ENCODE assay signal across 10 cellular contexts in genomic region chr10:84097787-84098353, GRCh38. TPM values are rescaled to one million over a fixed set of nuclear protein-coding genes. Genes with fewer than 3 reads are reported as not detected.
DNase-seq lines count a peak whose midpoint lies in the region; ATAC-seq and TF ChIP-seq lines count a peak whose summit lies in the region.
"Had no signal": no experiment of that assay in that cellular context is flagged by ENCODE, and none has a peak within 500 bp of the region (broad histone marks: within the 10 kb centered on the region; RNA-seq: fewer than 3 reads in every experiment).

No MANE protein-coding gene starts in this region.

- intact Hi-C loops in MCF 10A (cut with micrococcal nuclease) (loop anchor here (1.0 to 5.0 kb wide), 2 partner anchors 227 to 1301 kb away; no protein-coding TSS in a partner anchor), breast epithelium (cut with DNase I; ENCODE audit: low total_unique reads) (no loop called here)

- H3K36me3 ChIP-seq in breast epithelium (no peaks in the 10 kb centered on the region), tibial nerve (no peaks in the 10 kb centered on the region)

- H3K9me3 ChIP-seq in breast epithelium = no peaks in the 10 kb centered on the region
- H3K9me3 ChIP-seq in tibial nerve = no peaks in the 10 kb centered on the region

- H3K4me1 ChIP-seq in breast epithelium (no peaks in the 10 kb centered on the region), tibial nerve (peaks cover 0 to 10% (median 0%) of the 10 kb centered on the region in 4 donors)

- H3K27ac ChIP-seq in breast epithelium (no peak overlapping the region), tibial nerve (no peak overlapping the region)

- TF ChIP-seq POLR2A in breast epithelium (IDR thresholded peaks at IDR 0.05) (no peak), tibial nerve (IDR thresholded peaks at IDR 0.05) (no peak)

- H3K27me3 ChIP-seq in breast epithelium (no peaks in the 10 kb centered on the region), tibial nerve (no peaks in the 10 kb centered on the region)

- TF ChIP-seq CTCF in MCF 10A (IDR thresholded peaks at IDR 0.05; ENCODE audit: unreplicated experiment) = peak; percentile 59
- peak in 1 of 3 donors; percentile 18 for TF ChIP-seq CTCF in breast epithelium (IDR thresholded peaks at IDR 0.05)
- TF ChIP-seq CTCF in epithelial cell of proximal tubule (conservative IDR thresholded peaks at IDR 0.05; ENCODE audit: low read depth, low read length) = peak; percentile 67
- peak in 4 of 5 experiments; percentile 28 to 43 (median 29) for TF ChIP-seq CTCF in tibial nerve (IDR thresholded peaks at IDR 0.05)

- H3K9me3 Mint-ChIP-seq in MCF 10A (ENCODE audit: unreplicated experiment) = no peaks in the 10 kb centered on the region
- H3K9me3 Mint-ChIP-seq: IgD-negative memory B cell; naive thymus-derived CD4-positive, alpha-beta T cell had no signal

- DNase-seq in MCF 10A (ENCODE audit: unreplicated experiment) (peak; percentile 28), breast epithelium (ENCODE audit: low spot score in 2 of 2) (no peak), NCI-H446 treated with DMSO at 0.1 percent for 48 hours (lab: John Stamatoyannopoulos, UW) (peak; percentile 11), epithelial cell of proximal tubule (ENCODE audit: low read depth) (no peak), tibial nerve (ENCODE audit: low spot score in 2 of 2) (no peak), SHP77 treated with DMSO at 0.1 percent for 48 hours (lab: John Stamatoyannopoulos, UW) (no peak)
- DNase-seq: naive thymus-derived CD4-positive, alpha-beta T cell had no signal

- H3K4me3 Mint-ChIP-seq in MCF 10A (ENCODE audit: unreplicated experiment) = no peak overlapping the region
- H3K4me3 Mint-ChIP-seq: IgD-negative memory B cell; naive thymus-derived CD4-positive, alpha-beta T cell had no signal

- H3K4me1 Mint-ChIP-seq in MCF 10A (ENCODE audit: insufficient read depth, unreplicated experiment) = no peaks in the 10 kb centered on the region
- H3K4me1 Mint-ChIP-seq: naive thymus-derived CD4-positive, alpha-beta T cell had no signal

- H3K27ac Mint-ChIP-seq in MCF 10A (ENCODE audit: low read depth, unreplicated experiment) = no peak overlapping the region
- H3K27ac Mint-ChIP-seq: IgD-negative memory B cell; naive thymus-derived CD4-positive, alpha-beta T cell had no signal

- no peak for TF ChIP-seq EP300 in tibial nerve (IDR thresholded peaks at IDR 0.05)

- ATAC-seq in GM21717 (IDR thresholded peaks at IDR 0.05; ENCODE audit: unreplicated experiment) (no peak), GM21360 (IDR thresholded peaks at IDR 0.05; ENCODE audit: unreplicated experiment) (no peak)
- ATAC-seq: naive thymus-derived CD4-positive, alpha-beta T cell had no signal

- H3K36me3 Mint-ChIP-seq in MCF 10A (ENCODE audit: insufficient read depth, unreplicated experiment) = no peaks in the 10 kb centered on the region
- H3K36me3 Mint-ChIP-seq: IgD-negative memory B cell; naive thymus-derived CD4-positive, alpha-beta T cell had no signal

- 30% methylated on average over 4 of the region's 4 CpGs for WGBS in tibial nerve, 2 donors

- H3K27me3 Mint-ChIP-seq in MCF 10A (ENCODE audit: insufficient read depth, unreplicated experiment) = no peaks in the 10 kb centered on the region

- CTCF ChIA-PET in MCF 10A (lab: Yijun Ruan, JAX) = interaction anchor here (0.6 to 1.5 kb wide), 6 partner anchors 9 to 1116 kb away, joined by 3 to 7 read pairs (median 3); no protein-coding TSS in a partner anchor

- no TSS peak for BruUV-seq in MCF 10A (replicated peaks; lab: Mats Ljungman, UMichigan)

- POLR2A ChIA-PET in MCF 10A (lab: Yijun Ruan, JAX) = interaction anchor here (0.6 kb wide), 1 partner anchor 944 kb away, joined by 3 read pairs; no protein-coding TSS in a partner anchor

- no peak overlapping the region for H3K4me3 ChIP-seq in breast epithelium
- no peak overlapping the region for H3K4me3 ChIP-seq in epithelial cell of proximal tubule (ENCODE audit: low read depth, low read length)
- H3K4me3 ChIP-seq in tibial nerve = no peak overlapping the region

RNA-seq across cellular contexts. Expression of gene GHITM, which starts 41.4 kb away (rescaled TPM):
- total RNA-seq in MCF 10A (2022) (272 and 389 TPM in 2 replicates), breast epithelium (100 to 1,000 TPM; 118 to 161 (median 133) TPM), epithelial cell of proximal tubule (174 and 187 TPM in 2 replicates), tibial nerve (100 to 1,000 TPM in 2 of 4 donors, 10 to 100 TPM in 2; 77.3 to 150 (median 105) TPM)

Comparison
In these comparisons a context has a peak if more than half of its experiments do, and no peak if none do; other contexts are left out.
1. DNase-seq: peak in MCF 10A (single experiment) and NCI-H446 treated with DMSO at 0.1 percent for 48 hours (single experiment); none in breast epithelium (0 of 2), epithelial cell of proximal tubule (single experiment), tibial nerve (0 of 2) and SHP77 treated with DMSO at 0.1 percent for 48 hours (single experiment).